Comparison of ENCODE assay signal across 8 cellular contexts in the genomic region with DNA sequence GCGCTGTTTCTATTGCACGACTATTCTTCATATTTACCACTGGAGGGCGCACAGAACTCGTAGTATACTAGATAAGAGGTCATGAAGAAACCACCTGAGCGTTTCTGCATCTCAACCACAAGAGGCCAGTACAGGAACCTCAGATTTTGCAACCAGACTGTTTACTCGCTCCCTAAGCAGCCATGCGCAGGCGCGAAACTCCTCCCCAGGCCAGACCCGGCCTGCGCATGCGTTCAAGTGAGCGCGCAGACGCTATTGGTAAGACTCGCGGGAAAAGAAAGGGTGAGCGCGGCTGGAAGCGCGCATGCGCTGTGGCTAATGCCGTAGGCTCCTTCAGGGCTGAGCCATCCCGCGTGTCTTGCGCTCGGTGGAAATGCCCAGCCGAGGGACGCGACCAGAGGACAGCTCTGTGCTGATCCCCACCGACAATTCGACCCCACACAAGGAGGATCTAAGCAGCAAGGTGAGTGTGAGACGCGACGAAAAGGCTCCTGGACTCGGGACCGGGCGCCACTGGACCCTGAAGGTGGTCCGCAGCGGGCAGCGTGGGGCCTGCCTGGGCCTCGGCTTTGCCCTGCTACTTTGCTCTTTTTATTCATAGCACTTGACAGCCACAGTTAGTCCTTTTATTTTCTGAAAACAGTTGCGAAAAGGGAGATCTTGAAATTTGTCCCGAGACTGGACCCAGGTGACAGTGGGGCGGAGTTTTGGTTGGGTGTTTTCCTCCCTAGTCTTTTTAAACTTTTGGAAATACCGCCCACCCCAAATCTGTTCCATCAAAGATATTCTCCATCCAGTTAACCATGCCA. TPM values are rescaled to one million over a fixed set of nuclear protein-coding genes. Genes with fewer than 3 reads are reported as not detected.
A peak's percentile ranks its signal among the peaks of the same experiment; 100 is the strongest.
DNase-seq lines count a peak whose midpoint lies in the region; ATAC-seq and TF ChIP-seq lines count a peak whose summit lies in the region.

A gene (plus strand): TSS at position 312 of the 809 bp plus-strand sequence. CDS start 4,674 bp downstream, outside the sequence.

- ATAC-seq in GM21529 (IDR thresholded peaks at IDR 0.05; ENCODE audit: unreplicated experiment), result peak; percentile 91

- H3K36me3 Mint-ChIP-seq in IgD-negative memory B cell, result no peaks in the 10 kb centered on the region

- peak; percentile 98 for TF ChIP-seq CTCF in epithelial cell of proximal tubule (conservative IDR thresholded peaks at IDR 0.05; ENCODE audit: low read depth, low read length)

- H3K4me3 Mint-ChIP-seq in IgD-negative memory B cell, result no peak within 1 kb of the TSS

- no peaks in the 10 kb centered on the region for H3K27me3 Mint-ChIP-seq in IgD-negative memory B cell

- H3K9me3 Mint-ChIP-seq in IgD-negative memory B cell, result no peaks in the 10 kb centered on the region

- DNase-seq in DMS53 (lab: John Stamatoyannopoulos, UW) (peak; percentile 99), OCI-M1 (lab: John Stamatoyannopoulos, UW) (peak; percentile 99), activated T-cell treated with anti-CD3 and anti-CD28 coated beads for 4 hours (peak; percentile 97), epithelial cell of proximal tubule (ENCODE audit: low read depth) (peak; percentile 98), mucosa of gallbladder (ENCODE audit: low spot score) (peak; percentile 99)
- peak; percentile 95 to 97 for DNase-seq in stimulated activated CD8-positive, alpha-beta memory T cell treated with anti-CD3 and anti-CD28 coated beads, Interleukin-4, amount 100 ng/mL, for 4 hours (ENCODE audit: low read depth in 2 of 2, low spot score in 1 of 2)

- peaks cover 10 to 32% (median 20%) of the 10 kb centered on the region in 3 donors for H3K4me1 Mint-ChIP-seq in IgD-negative memory B cell

- H3K4me3 ChIP-seq in epithelial cell of proximal tubule (ENCODE audit: low read depth, low read length), result peak within 1 kb of the TSS; percentile 91

- no peak within 1 kb of the TSS for H3K27ac Mint-ChIP-seq in IgD-negative memory B cell

RNA-seq across cellular contexts. Expression of the gene that starts here (rescaled TPM):
- polyA plus RNA-seq in IgD-negative memory B cell, result 43.5 TPM
- total RNA-seq in epithelial cell of proximal tubule (24.3 and 36.5 TPM in 2 replicates), mucosa of gallbladder (32.5 TPM)

Comparison
In these comparisons a context has a peak if more than half of its experiments do, and no peak if none do; other contexts are left out.
1. Peak in every context shown above with its lines: DNase-seq, ATAC-seq and H3K4me3 ChIP-seq.